25 cellular contexts compared by ENCODE assay signal in genomic region chr22:36391648-36392047, GRCh38. TPM values are rescaled to one million over a fixed set of nuclear protein-coding genes. Genes with fewer than 3 reads are reported as not detected.
DNase-seq lines count a peak whose midpoint lies in the region; ATAC-seq, FAIRE-seq and TF ChIP-seq lines count a peak whose summit lies in the region.
"Had no signal": no experiment of that assay in that cellular context is flagged by ENCODE, and none has a peak within 500 bp of the region (broad histone marks: within the 10 kb centered on the region; RNA-seq: fewer than 3 reads in every experiment).

No MANE protein-coding gene starts in this region.

- H3F3A ChIP-seq in GM23338 (replicated peaks; ENCODE audit: low read depth) = no peaks in the 10 kb centered on the region

- no peaks in the 10 kb centered on the region for H3K9me2 ChIP-seq in GM23338 (ENCODE audit: insufficient read depth)

- no peak overlapping the region for H3K4me2 ChIP-seq in osteoblast (ENCODE audit: insufficient read depth, low read length)
- no peak overlapping the region for H3K4me2 ChIP-seq in GM23338

- no peaks in the 10 kb centered on the region for H3K36me3 ChIP-seq in duodenal mucosa (ENCODE audit: control insufficient read depth in 1 of 2, insufficient read depth in 2 of 2, low read length in 2 of 2)
- peaks cover 2% of the 10 kb centered on the region for H3K36me3 ChIP-seq in osteoblast (ENCODE audit: insufficient read depth, low read length)
- H3K36me3 ChIP-seq in GM23338 (ENCODE audit: insufficient read depth) = no peaks in the 10 kb centered on the region
- H3K36me3 ChIP-seq: breast epithelium, ovary had no signal

- H3K36me3 Mint-ChIP-seq in T-helper 2 cell treated with Interferon-gamma antibody and Interleukin-4, amounts not matched to agents 5 μg/mL and 100 μg/mL, for 36 hours (ENCODE audit: low read depth) = peaks cover 8% of the 10 kb centered on the region
- H3K36me3 Mint-ChIP-seq in HFFc6 (ENCODE audit: low read depth) = peaks cover 7% of the 10 kb centered on the region
- peaks cover 3% of the 10 kb centered on the region; the same call in 1 of the 3 replicates for H3K36me3 Mint-ChIP-seq in GM23338 (ENCODE audit: low read depth)
- H3K36me3 Mint-ChIP-seq: immature natural killer cell had no signal

- H2AFZ ChIP-seq in osteoblast (ENCODE audit: low read length) (no peak overlapping the region), GM23338 (no peak overlapping the region)

- peaks cover 5 to 7% of the 10 kb centered on the region in 2 donors for H3K4me1 ChIP-seq in duodenal mucosa (ENCODE audit: control insufficient read depth in 1 of 2, insufficient read depth in 2 of 2, low read length in 2 of 2)
- peaks cover 19% of the 10 kb centered on the region for H3K4me1 ChIP-seq in osteoblast (ENCODE audit: insufficient read depth, low read length)
- H3K4me1 ChIP-seq in GM23338 (ENCODE audit: insufficient read depth) = peaks cover 5% of the 10 kb centered on the region; the same call in 1 of the 2 replicates

- peak overlapping the region in 1 of 2 donors; percentile 38 for H3K9ac ChIP-seq in duodenal mucosa (ENCODE audit: low read depth in 1 of 2, low read length in 2 of 2)

- peaks cover 21% of the 10 kb centered on the region for H3K4me1 Mint-ChIP-seq in T-helper 2 cell treated with Interferon-gamma antibody and Interleukin-4, amounts not matched to agents 5 μg/mL and 100 μg/mL, for 36 hours (ENCODE audit: low read depth)
- H3K4me1 Mint-ChIP-seq in HFFc6 (ENCODE audit: low read depth) = peaks cover 36% of the 10 kb centered on the region
- H3K4me1 Mint-ChIP-seq in GM23338 = peaks cover 16% of the 10 kb centered on the region

- no peak overlapping the region for H3K4me3 ChIP-seq in duodenal mucosa (ENCODE audit: low read depth in 1 of 2, low read length in 2 of 2)
- H3K4me3 ChIP-seq in osteoblast (ENCODE audit: insufficient read depth, low read length) = no peak overlapping the region
- no peak overlapping the region for H3K4me3 ChIP-seq in GM23338
- H3K4me3 ChIP-seq: breast epithelium, ovary, SJSA1 had no signal

- no peak overlapping the region for H3K4me3 Mint-ChIP-seq in T-helper 2 cell treated with Interferon-gamma antibody and Interleukin-4, amounts not matched to agents 5 μg/mL and 100 μg/mL, for 36 hours
- H3K4me3 Mint-ChIP-seq in HFFc6 = no peak overlapping the region
- H3K4me3 Mint-ChIP-seq in GM23338 = no peak overlapping the region
- H3K4me3 Mint-ChIP-seq: activated CD4-positive, alpha-beta memory T cell treated with anti-CD3 and anti-CD28 coated beads for 36 hours; immature natural killer cell had no signal

- ATAC-seq in GM18502 (IDR thresholded peaks at IDR 0.05; ENCODE audit: poor library complexity, unreplicated experiment) (no peak), GM23338 (no peak)
- ATAC-seq: right cardiac atrium had no signal

- H4K20me1 ChIP-seq in osteoblast (ENCODE audit: insufficient read depth, low read length) (peaks cover 6% of the 10 kb centered on the region), GM23338 (replicated peaks; ENCODE audit: insufficient read depth) (no peaks in the 10 kb centered on the region; the same call in 1 of the 2 replicates)

- DNase-seq in T-helper 2 cell treated with Interferon-gamma antibody and Interleukin-4, amounts not matched to agents 5 μg/mL and 100 μg/mL, for 36 hours (ENCODE audit: low spot score) = no peak
- no peak for DNase-seq in T-helper 2 cell
- no peak for DNase-seq in HFFc6
- peak; percentile 23 for DNase-seq in osteoblast (ENCODE audit: insufficient read length, low spot score, missing footprints)
- DNase-seq in RCC 7860 (ENCODE audit: low spot score) = no peak
- no peak for DNase-seq in GM23338 (ENCODE audit: low spot score)
- DNase-seq: activated CD4-positive, alpha-beta memory T cell treated with anti-CD3 and anti-CD28 coated beads for 36 hours; activated gamma-delta T cell; cortex of kidney; EL; immature natural killer cell; NCI-H1105 treated with DMSO at 0.1 percent for 48 hours; NCI-H2081; NCI-H446 treated with DMSO at 0.1 percent for 48 hours; ovary; right cardiac atrium; stimulated activated CD4-positive, alpha-beta T cell treated with anti-CD3 and anti-CD28 coated beads, Interleukin-12 subunit alpha, Interleukin-12 subunit beta, amount 100 ng/mL, for 4 hours; stimulated activated CD4-positive, alpha-beta T cell treated with anti-CD3 and anti-CD28 coated beads, Interleukin-4, amount 100 ng/mL, for 4 hours; trophoblast cell had no signal

- no peaks in the 10 kb centered on the region for H3K27me3 ChIP-seq in duodenal mucosa (ENCODE audit: control insufficient read depth in 1 of 2, insufficient read depth in 2 of 2, low read length in 2 of 2)
- H3K27me3 ChIP-seq in osteoblast (ENCODE audit: insufficient read depth, low read length) = no peaks in the 10 kb centered on the region
- H3K27me3 ChIP-seq in GM23338 (ENCODE audit: insufficient read depth) = no peaks in the 10 kb centered on the region
- H3K27me3 ChIP-seq: breast epithelium, ovary, SJSA1 had no signal

- peak overlapping the region; percentile 64 for H3K27ac Mint-ChIP-seq in T-helper 2 cell treated with Interferon-gamma antibody and Interleukin-4, amounts not matched to agents 5 μg/mL and 100 μg/mL, for 36 hours
- H3K27ac Mint-ChIP-seq in HFFc6 (peak overlapping the region; percentile 7; the same call in 1 of the 2 replicates), GM23338 (no peak overlapping the region)
- H3K27ac Mint-ChIP-seq: activated CD4-positive, alpha-beta memory T cell treated with anti-CD3 and anti-CD28 coated beads for 36 hours; immature natural killer cell had no signal

- H3K9me3 Mint-ChIP-seq in T-helper 2 cell treated with Interferon-gamma antibody and Interleukin-4, amounts not matched to agents 5 μg/mL and 100 μg/mL, for 36 hours = no peaks in the 10 kb centered on the region
- no peaks in the 10 kb centered on the region for H3K9me3 Mint-ChIP-seq in HFFc6
- peaks cover 3% of the 10 kb centered on the region; the same call in 1 of the 3 replicates for H3K9me3 Mint-ChIP-seq in GM23338
- H3K9me3 Mint-ChIP-seq: activated CD4-positive, alpha-beta memory T cell treated with anti-CD3 and anti-CD28 coated beads for 36 hours; immature natural killer cell had no signal

- no peak for FAIRE-seq in RCC 7860 (lab: Jason Lieb, UNC)
- FAIRE-seq: H1 had no signal

- H3K27me3 Mint-ChIP-seq in T-helper 2 cell treated with Interferon-gamma antibody and Interleukin-4, amounts not matched to agents 5 μg/mL and 100 μg/mL, for 36 hours (ENCODE audit: low read depth) = no peaks in the 10 kb centered on the region
- H3K27me3 Mint-ChIP-seq in HFFc6 (ENCODE audit: insufficient read depth) (peaks cover 3% of the 10 kb centered on the region), GM23338 (ENCODE audit: insufficient read depth, low read depth, poor library complexity) (peaks cover 8% of the 10 kb centered on the region)
- H3K27me3 Mint-ChIP-seq: activated CD4-positive, alpha-beta memory T cell treated with anti-CD3 and anti-CD28 coated beads for 36 hours had no signal

- peaks cover 13% of the 10 kb centered on the region for H3K79me2 ChIP-seq in osteoblast (ENCODE audit: insufficient read depth, low read length)
- peaks cover 10% of the 10 kb centered on the region for H3K79me2 ChIP-seq in GM23338 (replicated peaks; ENCODE audit: insufficient read depth)

- H3K9me3 ChIP-seq in duodenal mucosa (ENCODE audit: control insufficient read depth in 1 of 2, low read length in 2 of 2) (no peaks in the 10 kb centered on the region), osteoblast (ENCODE audit: low read depth, low read length) (no peaks in the 10 kb centered on the region)
- H3K9me3 ChIP-seq: breast epithelium, ovary, SJSA1 had no signal

- H3K27ac ChIP-seq in duodenal mucosa (ENCODE audit: low read depth, low read length) = peak overlapping the region; percentile 36
- no peak overlapping the region for H3K27ac ChIP-seq in osteoblast (ENCODE audit: low read depth, low read length)
- no peak overlapping the region for H3K27ac ChIP-seq in GM23338 (ENCODE audit: low read depth)
- H3K27ac ChIP-seq: breast epithelium, ovary, SJSA1, VCaP had no signal

- TF ChIP-seq CTCF in HFFc6 (IDR thresholded peaks at IDR 0.05) = no peak
- TF ChIP-seq CTCF in osteoblast (IDR thresholded peaks at IDR 0.05; ENCODE audit: extremely low read depth, low read depth, low read length) = no peak
- TF ChIP-seq CTCF in GM23338 (conservative IDR thresholded peaks at IDR 0.05; ENCODE audit: low read depth in 2 of 2) = no peak

TF ChIP-seq in GM23338, 12 proteins besides CTCF, POLR2A, EP300 and RAD21 (continues in another document):
- TF ChIP-seq ZNF114 (CRISPR knock-in tag; IDR thresholded peaks at IDR 0.05) (no peak), CREB1 (CRISPR knock-in tag; IDR thresholded peaks at IDR 0.05; ENCODE audit: low read depth) (no peak), EZH2phosphoT487 (IDR thresholded peaks at IDR 0.05; ENCODE audit: unreplicated experiment) (no peak), JUNB (IDR thresholded peaks at IDR 0.05; ENCODE audit: unreplicated experiment) (no peak), REST (IDR thresholded peaks at IDR 0.05; ENCODE audit: unreplicated experiment) (no peak), STAT1 (IDR thresholded peaks at IDR 0.05; ENCODE audit: unreplicated experiment) (no peak)

RNA-seq across cellular contexts. Expression of gene MYH9, which starts 3.9 kb away (rescaled TPM):
- total RNA-seq in HFFc6 (2021; fragmentation: NEBNext Ultra II Directional; extraction: Animal tissue kit (Norgen Biotek cat#: 25700)) = 1,000 to 10,000 TPM in 2 of 6 experiments, 100 to 1,000 TPM in 4; 881 to 1,084 (median 937) TPM
- 796 and 964 TPM in 2 replicates for total RNA-seq in osteoblast
- total RNA-seq in GM23338 (2014; rRNA removed; shearing (Covaris generic)) = 204 and 233 TPM in 2 replicates
- 55.4 and 58.4 TPM in 2 replicates for polyA plus RNA-seq in GM23338 (2016; fragmentation: Nextera tagmentation; extraction: Ambion mirVana)
